In genomic region chr10:121988361-121989324, GRCh38 we compare ENCODE assay signal across 9 cellular contexts. TPM values are rescaled to one million over a fixed set of nuclear protein-coding genes. Genes with fewer than 3 reads are reported as not detected.
DNase-seq lines count a peak whose midpoint lies in the region; ATAC-seq and TF ChIP-seq lines count a peak whose summit lies in the region.
"Had no signal": no experiment of that assay in that cellular context is flagged by ENCODE, and none has a peak within 500 bp of the region (broad histone marks: within the 10 kb centered on the region; RNA-seq: fewer than 3 reads in every experiment).

Gene TACC2 (plus strand): TSS chr10:121989163. CDS start chr10:122021982, 32,819 bp downstream.

- H3K27me3 Mint-ChIP-seq in stimulated activated memory B cell treated with anti-CD40 and anti-IgM and Interleukin-4, amounts not matched to agents 10 μg/mL and 1 μg/mL and 100 μg/mL, for 72 hours = peaks cover 11% of the 10 kb centered on the region

- H3K9me3 Mint-ChIP-seq in stimulated activated memory B cell treated with anti-CD40 and anti-IgM and Interleukin-4, amounts not matched to agents 10 μg/mL and 1 μg/mL and 100 μg/mL, for 72 hours = peaks cover 8% of the 10 kb centered on the region

- H3K36me3 Mint-ChIP-seq in stimulated activated memory B cell treated with anti-CD40 and anti-IgM and Interleukin-4, amounts not matched to agents 10 μg/mL and 1 μg/mL and 100 μg/mL, for 72 hours = peaks cover 9% of the 10 kb centered on the region

- ATAC-seq in foreskin keratinocyte = peak; percentile 8
- ATAC-seq in upper lobe of left lung (ENCODE audit: low FRiP score in 2 of 2) = peak; percentile 32 to 86
- no peak for ATAC-seq in stimulated activated memory B cell treated with anti-CD40 and anti-IgM and Interleukin-4, amounts not matched to agents 10 μg/mL and 1 μg/mL and 100 μg/mL, for 72 hours
- no peak for ATAC-seq in GM19324 (IDR thresholded peaks at IDR 0.05; ENCODE audit: low FRiP score, unreplicated experiment)

- H3K4me3 Mint-ChIP-seq in stimulated activated memory B cell treated with anti-CD40 and anti-IgM and Interleukin-4, amounts not matched to agents 10 μg/mL and 1 μg/mL and 100 μg/mL, for 72 hours = no peak within 1 kb of the TSS

- TF ChIP-seq POLR2A in upper lobe of left lung (IDR thresholded peaks at IDR 0.05) = peak in 1 of 4 donors; percentile 41

- H3K27me3 ChIP-seq in foreskin keratinocyte (no peaks in the 10 kb centered on the region), muscle layer of colon (ENCODE audit: control insufficient read depth in 1 of 2, insufficient read depth in 2 of 2, low read length in 2 of 2) (no peaks in the 10 kb centered on the region), upper lobe of left lung (no peaks in the 10 kb centered on the region)

- H3K4me1 ChIP-seq in foreskin keratinocyte (no peaks in the 10 kb centered on the region), muscle layer of colon (ENCODE audit: insufficient read depth, low read length) (peaks cover 4% of the 10 kb centered on the region), upper lobe of left lung (peaks cover 0 to 18% (median 12%) of the 10 kb centered on the region in 4 donors)

- no peaks in the 10 kb centered on the region for H3K36me3 ChIP-seq in muscle layer of colon (ENCODE audit: insufficient read depth, low read length)
- no peaks in the 10 kb centered on the region for H3K36me3 ChIP-seq in upper lobe of left lung

- TF ChIP-seq EP300 in upper lobe of left lung (IDR thresholded peaks at IDR 0.05) = peak in 1 of 4 donors; percentile 19

- peaks cover 6% of the 10 kb centered on the region for H3K4me1 Mint-ChIP-seq in stimulated activated memory B cell treated with anti-CD40 and anti-IgM and Interleukin-4, amounts not matched to agents 10 μg/mL and 1 μg/mL and 100 μg/mL, for 72 hours

- peaks cover 3% of the 10 kb centered on the region for H3K9me3 ChIP-seq in muscle layer of colon (ENCODE audit: low read length)
- peaks cover 6 to 8% (median 8%) of the 10 kb centered on the region in 4 donors for H3K9me3 ChIP-seq in upper lobe of left lung

- TF ChIP-seq CTCF in foreskin keratinocyte (conservative IDR thresholded peaks at IDR 0.05) (no peak), upper lobe of left lung (IDR thresholded peaks at IDR 0.05) (no peak)

- 66 to 73% methylated on average over 15 of the region's 15 CpGs for WGBS in upper lobe of left lung, 2 donors

- H3K4me3 ChIP-seq in muscle layer of colon (ENCODE audit: low read depth in 1 of 2, low read length in 2 of 2) (no peak within 1 kb of the TSS), upper lobe of left lung (no peak within 1 kb of the TSS)

- no peak within 1 kb of the TSS for H3K9ac ChIP-seq in muscle layer of colon (ENCODE audit: low read length)

- no peak within 1 kb of the TSS for H3K27ac ChIP-seq in foreskin keratinocyte
- peak within 1 kb of the TSS; percentile 75 for H3K27ac ChIP-seq in muscle layer of colon (ENCODE audit: low read depth, low read length)
- H3K27ac ChIP-seq in upper lobe of left lung = peak within 1 kb of the TSS; percentile 34 to 68 (median 54)

- no peak within 1 kb of the TSS for H3K27ac Mint-ChIP-seq in stimulated activated memory B cell treated with anti-CD40 and anti-IgM and Interleukin-4, amounts not matched to agents 10 μg/mL and 1 μg/mL and 100 μg/mL, for 72 hours

- DNase-seq in activated T-cell treated with anti-CD3 and anti-CD28 coated beads for 48 hours (ENCODE audit: low read depth) = peak; percentile 4
- DNase-seq in activated T-cell treated with anti-CD3 and anti-CD28 coated beads, Interleukin-2, amount 50 U/mL, for 1 hour = no peak
- peak in 1 of 2 donors; percentile 6 for DNase-seq in foreskin keratinocyte
- peak in 1 of 2 donors; percentile 59 for DNase-seq in upper lobe of left lung
- DNase-seq in epidermal melanocyte (ENCODE audit: insufficient read length, low spot score) = no peak
- DNase-seq: NCI-H1048 had no signal

RNA-seq across cellular contexts. Expression of gene TACC2, which starts in this region (rescaled TPM):
- 21.1 and 24.5 TPM in 2 replicates for total RNA-seq in foreskin keratinocyte
- polyA plus RNA-seq in foreskin keratinocyte = 20.5 and 21.9 TPM in 2 replicates
- 100 to 1,000 TPM; 158 to 701 (median 386) TPM for total RNA-seq in upper lobe of left lung

Comparison
In these comparisons a context has a peak if more than half of its experiments do, and no peak if none do; other contexts are left out.
1. ATAC-seq: peak in foreskin keratinocyte (single experiment) and upper lobe of left lung (2 of 2); none in stimulated activated memory B cell treated with anti-CD40 and anti-IgM and Interleukin-4, amounts not matched to agents 10 μg/mL and 1 μg/mL and 100 μg/mL, for 72 hours (single experiment) and GM19324 (single experiment).